In the genomic region with DNA sequence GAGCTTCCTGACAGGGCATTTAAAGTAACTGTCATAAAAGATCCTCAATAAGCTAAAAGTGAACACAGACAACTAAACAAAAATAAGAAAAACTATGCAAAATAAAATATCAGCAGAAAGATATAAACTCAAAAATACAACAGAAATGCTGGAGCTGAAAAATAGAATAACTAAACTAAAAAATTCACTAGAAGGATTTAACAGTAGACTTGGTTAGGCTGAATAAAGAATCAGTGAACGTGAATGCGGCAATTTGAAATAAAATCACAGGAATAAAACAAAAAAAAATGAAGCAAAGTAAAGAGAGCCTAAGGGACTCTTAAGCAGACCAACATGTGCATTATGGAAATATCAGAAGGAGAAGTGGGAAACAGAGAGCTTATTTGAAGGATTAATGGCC, we compare ENCODE assay signal across 11 cellular contexts.
"Had no signal": no experiment of that assay in that cellular context is flagged by ENCODE, and none has a peak within 500 bp of the region (broad histone marks: within the 10 kb centered on the region; RNA-seq: fewer than 3 reads in every experiment).

No MANE protein-coding gene starts in this region.

- DNase-seq: H9, HCEC 1CT, HFFc6, IMR-90, Karpas-422, KBM-7 had no signal

- H3K4me3 Mint-ChIP-seq: GM23338, H9, HFFc6 had no signal

- H3K9ac ChIP-seq: KMS-11 had no signal

- ATAC-seq: GM23338 had no signal

- FAIRE-seq: H1, H54 had no signal

- H3K4me1 Mint-ChIP-seq: GM23338, H9 had no signal

- H3K27ac Mint-ChIP-seq: GM23338, H9, HFFc6 had no signal

- H3K27ac ChIP-seq: HL-60, KMS-11 had no signal

- H2AFZ ChIP-seq: GM23338 had no signal

- H3K4me3 ChIP-seq: GM23338 had no signal

- H3K4me2 ChIP-seq: GM23338, KMS-11 had no signal
